ENCODE assay signal across 8 cellular contexts in the genomic region with DNA sequence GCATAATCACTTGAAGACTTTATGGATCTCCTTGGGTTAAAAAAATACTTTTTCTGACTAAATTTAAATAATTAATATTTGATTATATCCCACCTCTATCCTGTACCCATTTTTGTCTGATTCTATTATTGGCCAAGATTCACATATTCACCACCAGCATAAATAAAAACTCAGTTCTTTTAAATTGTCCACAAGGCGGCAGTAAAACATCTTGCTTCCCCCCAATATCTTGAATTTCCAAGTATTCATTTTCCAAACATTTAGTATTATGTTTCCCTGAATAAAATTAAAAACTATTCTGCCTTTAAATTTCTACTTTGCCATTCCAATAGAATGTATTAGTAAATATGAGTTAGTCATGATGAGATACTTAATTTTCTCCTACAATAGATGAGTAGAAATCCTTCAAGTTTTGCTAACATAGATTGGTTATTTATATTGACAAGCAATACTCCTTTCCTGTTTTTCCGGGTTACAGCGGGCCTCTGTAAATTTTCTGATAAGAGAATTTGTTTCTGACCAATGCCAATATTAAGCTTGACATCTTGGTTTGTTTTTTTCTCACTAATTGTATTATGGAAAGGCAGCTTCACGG.
DNase-seq lines count a peak whose midpoint lies in the region; ATAC-seq, FAIRE-seq and TF ChIP-seq lines count a peak whose summit lies in the region.

No MANE protein-coding gene starts in this region.

- H3K9me3 ChIP-seq in mucosa of descending colon: no peaks in the 10 kb centered on the region

- no peak for ATAC-seq in GM21447 (IDR thresholded peaks at IDR 0.05; ENCODE audit: unreplicated experiment)
- no peak for ATAC-seq in HG03039 (IDR thresholded peaks at IDR 0.05; ENCODE audit: unreplicated experiment)
- no peak for ATAC-seq in mucosa of descending colon

- TF ChIP-seq CTCF in mucosa of descending colon (IDR thresholded peaks at IDR 0.05): no peak

- intact Hi-C loops in mucosa of descending colon (cut with DNase I, micrococcal nuclease): loop anchor here in 1 of 2 donors (10.0 kb wide), 1 partner anchor 1064 kb away; no protein-coding TSS in a partner anchor

- peak; percentile 12 for DNase-seq in AG08396 (ENCODE audit: low spot score)
- DNase-seq in HCEC 1CT: peak; percentile 15
- DNase-seq in iris pigment epithelial cell (ENCODE audit: low read depth): peak; percentile 50
- DNase-seq in stimulated activated CD4-positive, alpha-beta T cell treated with anti-CD3 and anti-CD28 coated beads, Interleukin-12 subunit alpha, Interleukin-12 subunit beta, amount 100 ng/mL, for 4 hours: no peak
- no peak for DNase-seq in mucosa of descending colon

- peak; percentile 55 for FAIRE-seq in TTC549 (lab: Jason Lieb, UNC)

- no peaks in the 10 kb centered on the region for H3K36me3 ChIP-seq in mucosa of descending colon (ENCODE audit: low read depth)

- H3K4me1 ChIP-seq in mucosa of descending colon (ENCODE audit: low read depth): no peaks in the 10 kb centered on the region

- no peak overlapping the region for H3K4me3 ChIP-seq in mucosa of descending colon

Comparison
In these comparisons a context has a peak if more than half of its experiments do, and no peak if none do; other contexts are left out.
1. DNase-seq: peak in AG08396 (single experiment), HCEC 1CT (single experiment) and iris pigment epithelial cell (single experiment); none in stimulated activated CD4-positive, alpha-beta T cell treated with anti-CD3 and anti-CD28 coated beads, Interleukin-12 subunit alpha, Interleukin-12 subunit beta, amount 100 ng/mL, for 4 hours (single experiment) and mucosa of descending colon (0 of 3).